Comparison of ENCODE assay signal across 8 cellular contexts in the genomic region with DNA sequence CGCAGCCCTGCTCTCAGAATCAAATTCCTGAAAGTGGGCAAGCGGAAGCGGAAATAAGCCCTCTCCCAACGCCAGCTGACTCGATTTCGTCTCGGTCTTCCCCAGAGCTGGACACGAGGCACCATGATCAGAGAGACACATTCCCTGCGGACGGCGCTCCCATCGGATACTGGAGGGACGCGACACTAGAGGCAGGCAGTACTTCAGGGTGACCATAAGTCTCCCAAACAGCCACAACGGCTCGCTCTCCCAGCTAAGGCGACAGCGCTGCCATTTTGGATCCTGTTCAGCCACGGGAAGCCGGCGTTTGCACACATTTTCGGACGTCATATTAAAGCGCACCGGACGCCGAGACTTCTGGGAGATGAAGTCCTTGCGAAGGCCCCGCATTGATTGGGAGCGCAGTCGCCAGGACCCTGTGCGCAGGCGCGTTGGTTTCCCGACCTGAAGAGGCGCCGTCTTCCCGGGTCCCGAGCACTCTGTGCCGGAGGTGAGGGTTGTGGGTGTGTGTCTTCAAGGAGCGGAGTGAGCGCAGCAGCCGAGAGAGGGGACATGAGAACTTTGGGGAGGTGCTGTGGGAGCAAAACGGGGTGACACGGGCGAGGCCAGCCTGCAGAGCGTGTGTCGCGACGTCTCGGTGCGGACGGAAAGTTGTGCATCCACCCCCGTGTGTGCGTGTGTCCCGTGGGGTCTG. TPM values are rescaled to one million over a fixed set of nuclear protein-coding genes. Genes with fewer than 3 reads are reported as not detected.
A peak's percentile ranks its signal among the peaks of the same experiment; 100 is the strongest.
DNase-seq lines count a peak whose midpoint lies in the region; ATAC-seq, FAIRE-seq and TF ChIP-seq lines count a peak whose summit lies in the region.

A gene (plus strand): TSS at position 439 of the 694 bp plus-strand sequence. CDS start 10,418 bp downstream, outside the sequence.

- CTCF ChIA-PET in BJ (lab: Yijun Ruan, JAX): no interaction called here
- CTCF ChIA-PET in activated CD4-positive, alpha-beta T cell treated with anti-CD3 and anti-CD28 coated beads for 36 hours (lab: Charles Lee): interaction anchor here (0.5 to 2.6 kb wide), 9 partner anchors 9 to 212 kb away, joined by 3 to 10 read pairs (median 5); a partner anchor contains a TSS

- H3K9me3 Mint-ChIP-seq in activated CD4-positive, alpha-beta T cell treated with anti-CD3 and anti-CD28 coated beads for 36 hours (ENCODE audit: low read depth): no peaks in the 10 kb centered on the region

- no peaks in the 10 kb centered on the region; the same call in 1 of the 2 replicates for H3K36me3 ChIP-seq in BJ (ENCODE audit: control insufficient read depth, insufficient read depth, low read length)
- H3K36me3 ChIP-seq in kidney epithelial cell (ENCODE audit: control insufficient read depth, insufficient read depth, low read length): no peaks in the 10 kb centered on the region

- POLR2A ChIA-PET in BJ (lab: Charles Lee): no interaction called here
- POLR2A ChIA-PET in activated CD4-positive, alpha-beta T cell treated with anti-CD3 and anti-CD28 coated beads for 36 hours (lab: Charles Lee): no interaction called here

- FAIRE-seq in GM19239 (lab: Jason Lieb, UNC): peak; percentile 95

- peaks cover 23% of the 10 kb centered on the region for H3K4me1 Mint-ChIP-seq in activated CD4-positive, alpha-beta T cell treated with anti-CD3 and anti-CD28 coated beads for 36 hours

- H3K27ac Mint-ChIP-seq in activated CD4-positive, alpha-beta T cell treated with anti-CD3 and anti-CD28 coated beads for 36 hours: peak within 1 kb of the TSS; percentile 94

- H3K4me3 ChIP-seq in BJ (ENCODE audit: low read depth, low read length) (peak within 1 kb of the TSS; percentile 74), choroid plexus epithelial cell (ENCODE audit: low read depth, low read length) (peak within 1 kb of the TSS; percentile 80), kidney epithelial cell (ENCODE audit: low read depth, low read length) (peak within 1 kb of the TSS; percentile 76)

- no peaks in the 10 kb centered on the region for H3K27me3 Mint-ChIP-seq in activated CD4-positive, alpha-beta T cell treated with anti-CD3 and anti-CD28 coated beads for 36 hours

- ATAC-seq in HG03442 (IDR thresholded peaks at IDR 0.05; ENCODE audit: unreplicated experiment): peak; percentile 90
- peak; percentile 98 for ATAC-seq in activated CD4-positive, alpha-beta T cell treated with anti-CD3 and anti-CD28 coated beads for 36 hours

- DNase-seq in BJ (ENCODE audit: low read depth) (peak; percentile 88), GM19239 (ENCODE audit: insufficient read length, low spot score) (peak; percentile 96), NCI-H510A treated with DMSO at 0.1 percent for 48 hours (lab: John Stamatoyannopoulos, UW) (peak; percentile 92), choroid plexus epithelial cell (ENCODE audit: low read depth) (peak; percentile 99), kidney epithelial cell (ENCODE audit: low read depth) (peak; percentile 97)
- peak; percentile 98 for DNase-seq in activated CD4-positive, alpha-beta T cell treated with anti-CD3 and anti-CD28 coated beads for 36 hours
- DNase-seq in stimulated activated CD4-positive, alpha-beta T cell treated with anti-CD3 and anti-CD28 coated beads, Interleukin-15, amount 100 ng/mL, for 24 hours: peak; percentile 98

- H3K27me3 ChIP-seq in BJ (ENCODE audit: control insufficient read depth, insufficient read depth, low read length) (no peaks in the 10 kb centered on the region), kidney epithelial cell (ENCODE audit: control insufficient read depth, insufficient read depth, low read length) (no peaks in the 10 kb centered on the region)

- peaks cover 27% of the 10 kb centered on the region for H3K36me3 Mint-ChIP-seq in activated CD4-positive, alpha-beta T cell treated with anti-CD3 and anti-CD28 coated beads for 36 hours (ENCODE audit: low read depth)

- H3K4me3 Mint-ChIP-seq in activated CD4-positive, alpha-beta T cell treated with anti-CD3 and anti-CD28 coated beads for 36 hours: peak within 1 kb of the TSS; percentile 96

- TF ChIP-seq CTCF in BJ (IDR thresholded peaks at IDR 0.05; ENCODE audit: insufficient read depth, low read depth, low read length) (peak; percentile 20; the same call in 1 of the 2 replicates), choroid plexus epithelial cell (conservative IDR thresholded peaks at IDR 0.05; ENCODE audit: low read depth, low read length) (peak; percentile 17), kidney epithelial cell (IDR thresholded peaks at IDR 0.05; ENCODE audit: insufficient read depth, low read length, poor library complexity, severe bottlenecking) (peak; percentile 5)

- intact Hi-C loops in activated CD4-positive, alpha-beta T cell treated with anti-CD3 and anti-CD28 coated beads for 36 hours (cut with DNase I, micrococcal nuclease): loop anchor here (1.0 to 5.0 kb wide), 7 partner anchors 42 to 237 kb away; a partner anchor contains a TSS

RNA-seq across cellular contexts. Expression of the gene that starts here (rescaled TPM):
- polyA plus RNA-seq in BJ (2011; rRNA removed): 3.2 and 4.1 TPM in 2 replicates
- 5.2 and 7.0 TPM in 2 replicates for polyA minus RNA-seq in BJ (2011; rRNA and poly(A)+ RNA removed)
- 1 to 10 TPM; 4.3 to 5.1 TPM for total RNA-seq in activated CD4-positive, alpha-beta T cell treated with anti-CD3 and anti-CD28 coated beads for 36 hours
- total RNA-seq in kidney epithelial cell: 5.1 and 6.1 TPM in 2 replicates

Comparison
In these comparisons a context has a peak if more than half of its experiments do, and no peak if none do; other contexts are left out.
1. Peak in every context shown above with its lines: DNase-seq, ATAC-seq and H3K4me3 ChIP-seq.